In the genomic region with DNA sequence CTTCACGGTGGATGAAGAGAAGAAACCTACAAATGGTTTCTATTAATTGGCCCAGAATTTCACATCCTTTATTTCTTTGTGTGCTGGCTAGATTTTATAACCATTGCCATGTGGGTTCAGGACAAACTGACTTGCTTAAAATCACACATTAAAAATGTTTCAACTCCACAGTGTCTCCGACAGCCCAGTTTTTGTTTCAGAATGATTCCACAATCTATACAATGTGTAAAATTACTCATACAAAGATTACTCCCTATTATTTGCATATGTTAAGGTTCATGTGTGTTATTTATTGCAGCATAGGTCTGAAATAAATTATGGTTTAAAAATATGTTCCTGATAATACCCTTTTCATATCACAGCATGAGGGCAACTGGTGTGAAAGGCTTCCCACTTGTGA, we compare ENCODE assay signal across 18 cellular contexts. TPM values are rescaled to one million over a fixed set of nuclear protein-coding genes. Genes with fewer than 3 reads are reported as not detected.
DNase-seq lines count a peak whose midpoint lies in the region; ATAC-seq, FAIRE-seq and TF ChIP-seq lines count a peak whose summit lies in the region.
"Had no signal": no experiment of that assay in that cellular context is flagged by ENCODE, and none has a peak within 500 bp of the region (broad histone marks: within the 10 kb centered on the region; RNA-seq: fewer than 3 reads in every experiment).

No MANE protein-coding gene starts in this region.

- CTCF ChIA-PET in GM12878 (lab: Yijun Ruan, JAX) = interaction anchor here (0.6 kb wide), 1 partner anchor 19 kb away, joined by 3 read pairs; no protein-coding TSS in a partner anchor
- CTCF ChIA-PET in activated naive CD4-positive, alpha-beta T cell treated with anti-CD3 and anti-CD28 coated beads for 36 hours (lab: Charles Lee) = no interaction called here

- no peak for TF ChIP-seq POLR2A in GM12878 (IDR thresholded peaks at IDR 0.05; ENCODE audit: low read depth, low read length)

- H4K20me1 ChIP-seq in GM12878 (ENCODE audit: control insufficient read depth, insufficient read depth) = no peaks in the 10 kb centered on the region

- H3K4me2 ChIP-seq in GM12878 (ENCODE audit: control insufficient read depth, insufficient read depth) = 0 out of 2 replicates have a peak overlapping the region, but pooled peaks have one; percentile 22
- H3K4me2 ChIP-seq: smooth muscle cell had no signal

- H3K9ac ChIP-seq in GM12878 (ENCODE audit: control insufficient read depth, insufficient read depth, low read length) = no peak overlapping the region

- no peak overlapping the region for H3K27ac ChIP-seq in GM12878 (ENCODE audit: control insufficient read depth, insufficient read depth)
- H3K27ac ChIP-seq: Peyer's patch, thyroid gland had no signal

- no peaks in the 10 kb centered on the region for H3K36me3 ChIP-seq in GM12878 (ENCODE audit: control insufficient read depth in 2 of 2, insufficient read depth in 2 of 2, low read length in 1 of 2)
- H3K36me3 ChIP-seq: Peyer's patch, thyroid gland had no signal

- no peak for TF ChIP-seq EP300 in GM12878 (IDR thresholded peaks at IDR 0.05; ENCODE audit: borderline replicate concordance in 1 of 2, control insufficient read depth in 1 of 2, low read depth in 2 of 2, low read length in 2 of 2)

- no peak overlapping the region for H3K4me3 ChIP-seq in GM12878
- H3K4me3 ChIP-seq: lung, Peyer's patch, smooth muscle cell, thyroid gland had no signal

- no peak for TF ChIP-seq RAD21 in GM12878 (IDR thresholded peaks at IDR 0.05; ENCODE audit: insufficient read depth, low read depth, low read length)

- peak; percentile 62 for ATAC-seq in GM19043 (IDR thresholded peaks at IDR 0.05; ENCODE audit: low read depth, unreplicated experiment)
- peak; percentile 66 for ATAC-seq in GM21786 (IDR thresholded peaks at IDR 0.05; ENCODE audit: unreplicated experiment)
- ATAC-seq in HG03095 (IDR thresholded peaks at IDR 0.05; ENCODE audit: unreplicated experiment) = peak; percentile 45
- peak; percentile 87 for ATAC-seq in GM12878

- H3K27ac Mint-ChIP-seq in activated naive CD4-positive, alpha-beta T cell treated with anti-CD3 and anti-CD28 coated beads for 36 hours = no peak overlapping the region
- H3K27ac Mint-ChIP-seq in CD14-positive monocyte = no peak overlapping the region
- H3K27ac Mint-ChIP-seq: CD8-positive, alpha-beta memory T cell had no signal

- H3K79me2 ChIP-seq in GM12878 (ENCODE audit: control insufficient read depth, insufficient read depth, low read length) = no peaks in the 10 kb centered on the region

- H3K4me1 Mint-ChIP-seq in activated naive CD4-positive, alpha-beta T cell treated with anti-CD3 and anti-CD28 coated beads for 36 hours (ENCODE audit: low read depth) = no peaks in the 10 kb centered on the region
- H3K4me1 Mint-ChIP-seq in CD14-positive monocyte = no peaks in the 10 kb centered on the region
- H3K4me1 Mint-ChIP-seq: CD8-positive, alpha-beta memory T cell had no signal

- WGBS in GM12878 (ENCODE audit: insufficient coverage, insufficient replicate concordance, low lambda C conversion rate, missing lambda C conversion rate) = 0% methylated on average over 2 of the region's 2 CpGs

- no TSS peak for BruUV-seq in GM12878 (replicated peaks; lab: Mats Ljungman, UMichigan)

- intact Hi-C loops in GM12878 (cut with micrococcal nuclease; ENCODE audit: unreplicated experiment) = loop anchor here (5.0 kb wide), 1 partner anchor 54 kb away; no protein-coding TSS in a partner anchor
- intact Hi-C loops in activated naive CD4-positive, alpha-beta T cell treated with anti-CD3 and anti-CD28 coated beads for 36 hours (cut with micrococcal nuclease) = no loop called here
- intact Hi-C loops in CD14-positive monocyte (cut with micrococcal nuclease) = no loop called here
- intact Hi-C loops in head of caudate nucleus (cut with DNase I) = no loop called here

- H3K27me3 Mint-ChIP-seq in activated naive CD4-positive, alpha-beta T cell treated with anti-CD3 and anti-CD28 coated beads for 36 hours (ENCODE audit: low read depth) = peaks cover 22% of the 10 kb centered on the region
- peaks cover 0 to 7% (median 4%) of the 10 kb centered on the region in 3 donors for H3K27me3 Mint-ChIP-seq in CD14-positive monocyte (ENCODE audit: low read depth in 3 of 3)

- H3K36me3 Mint-ChIP-seq in activated naive CD4-positive, alpha-beta T cell treated with anti-CD3 and anti-CD28 coated beads for 36 hours (ENCODE audit: low read depth) = no peaks in the 10 kb centered on the region
- H3K36me3 Mint-ChIP-seq in CD14-positive monocyte = no peaks in the 10 kb centered on the region
- H3K36me3 Mint-ChIP-seq: CD8-positive, alpha-beta memory T cell had no signal

- RAD21 ChIA-PET in GM12878 (lab: Charles Lee; ENCODE audit: unreplicated experiment) = no interaction called here

- H3K27me3 ChIP-seq in GM12878 (replicated peaks in 1 of 2; ENCODE audit: control insufficient read depth in 2 of 2, insufficient read depth in 2 of 2, low read length in 1 of 2) = no peaks in the 10 kb centered on the region
- H3K27me3 ChIP-seq: Peyer's patch, thyroid gland had no signal

- DNase-seq in GM12878 (ENCODE audit: low read depth, low spot score) = peak; percentile 20
- no peak for DNase-seq in activated naive CD4-positive, alpha-beta T cell treated with anti-CD3 and anti-CD28 coated beads for 36 hours
- no peak for DNase-seq in CD14-positive monocyte (ENCODE audit: low spot score)
- DNase-seq in head of caudate nucleus = no peak
- no peak for DNase-seq in NCI-H446 (lab: John Stamatoyannopoulos, UW)
- DNase-seq: activated CD4-positive, alpha-beta T cell treated with anti-CD3 and anti-CD28 coated beads, Interleukin-2, amount 50 U/mL, for 48 hours; CD8-positive, alpha-beta memory T cell; GF-D8; hypothalamus; NCI-H510A treated with DMSO at 0.1 percent for 48 hours; Peyer's patch; thyroid gland had no signal

- in situ Hi-C loops in GM12878 (cut with MboI) = no loop called here

- H2AFZ ChIP-seq in GM12878 (ENCODE audit: control insufficient read depth, low read depth, low read length) = no peak overlapping the region

- TF ChIP-seq CTCF in GM12878 (IDR thresholded peaks at IDR 0.05 in 2 of 3, conservative IDR thresholded peaks at IDR 0.05 in 1 of 3; ENCODE audit: control insufficient read depth in 2 of 3, extremely low read depth in 1 of 3, insufficient read depth in 1 of 3, low read depth in 3 of 3, low read length in 3 of 3) = no peak
- no peak for TF ChIP-seq CTCF in CD14-positive monocyte (IDR thresholded peaks at IDR 0.05)

- POLR2A ChIA-PET in GM12878 (lab: Charles Lee) = no interaction called here

- no peaks in the 10 kb centered on the region for H3K9me3 ChIP-seq in GM12878 (replicated peaks; ENCODE audit: control insufficient read depth, insufficient read depth, low read length)
- H3K9me3 ChIP-seq: Peyer's patch, thyroid gland had no signal

- H3K4me1 ChIP-seq in GM12878 (ENCODE audit: control insufficient read depth, insufficient read depth, low read length) = peaks cover 3% of the 10 kb centered on the region; the same call in 1 of the 2 replicates
- H3K4me1 ChIP-seq: Peyer's patch, thyroid gland had no signal

- no peak overlapping the region for H3K4me3 Mint-ChIP-seq in activated naive CD4-positive, alpha-beta T cell treated with anti-CD3 and anti-CD28 coated beads for 36 hours
- H3K4me3 Mint-ChIP-seq in CD14-positive monocyte = no peak overlapping the region
- H3K4me3 Mint-ChIP-seq: CD8-positive, alpha-beta memory T cell had no signal

- SMC1A ChIA-PET in GM12878 (lab: Charles Lee; ENCODE audit: uncharacterized antibody, unreplicated experiment) = interaction anchor here (0.6 to 2.4 kb wide), 3 partner anchors 11 to 143 kb away, joined by 3 to 8 read pairs (median 4); no protein-coding TSS in a partner anchor

- H3K9me3 Mint-ChIP-seq in activated naive CD4-positive, alpha-beta T cell treated with anti-CD3 and anti-CD28 coated beads for 36 hours = no peaks in the 10 kb centered on the region
- H3K9me3 Mint-ChIP-seq in CD14-positive monocyte = peaks cover 0 to 4% (median 0%) of the 10 kb centered on the region in 7 donors
- H3K9me3 Mint-ChIP-seq: CD8-positive, alpha-beta memory T cell had no signal

- peak; percentile 54 for FAIRE-seq in GM12878 (lab: Jason Lieb, UNC)

TF ChIP-seq in GM12878, 131 proteins besides CTCF, POLR2A, EP300 and RAD21 (continues in another document):
- TF ChIP-seq HDGF (IDR thresholded peaks at IDR 0.05) (no peak), PAX8 (IDR thresholded peaks at IDR 0.05) (no peak)

RNA-seq across cellular contexts. Expression of a gene that starts 20.6 kb away (rescaled TPM):
- total RNA-seq in GM12878 (2013; cell fraction: nucleolus; rRNA removed) = 0.10 and 0.46 TPM in 2 replicates
- total RNA-seq in GM12878 (2014; rRNA removed) (0.05 and 0.06 TPM in 2 replicates), GM12878 (2014; rRNA removed; fragmentation: Illumina TruSeq; extraction: Trizol) (0.05 and 0.31 TPM in 2 replicates), GM12878 (2021) (0.03 TPM in 1 of 2 replicates, not detected in the other)
- polyA plus RNA-seq in GM12878 (2011; ENCODE audit: low read depth) = 0.03 TPM
- polyA plus RNA-seq in GM12878 (2011; rRNA removed) (0.04 and 0.08 TPM in 2 replicates), GM12878 (2014; fragmentation: Illumina TruSeq; extraction: Trizol) (0.01 and 0.02 TPM in 2 replicates), GM12878 (2014; fragmentation: Nextera tagmentation; extraction: Ambion mirVana) (not detected), GM12878 (2014; rRNA removed) (0.01 TPM in 1 of 2 replicates, not detected in the other), GM12878 (2016; fragmentation: Nextera tagmentation; extraction: Ambion mirVana) (under 1 TPM; 0.01 to 0.14 TPM), CD14-positive monocyte (not detected)
- polyA plus RNA-seq in GM12878 (2011; cell fraction: cytosol; rRNA removed) = 0.03 and 0.05 TPM in 2 replicates
- 0.10 and 0.12 TPM in 2 replicates for polyA plus RNA-seq in GM12878 (2011; cell fraction: nucleus; rRNA removed)
- polyA plus RNA-seq in GM12878 (2012) = 0.14 and 0.16 TPM in 2 replicates
- polyA minus RNA-seq in GM12878 (2011; rRNA and poly(A)+ RNA removed) = 0.15 TPM in 2 replicates
- polyA minus RNA-seq in GM12878 (2011; cell fraction: cytosol; rRNA and poly(A)+ RNA removed) = not detected in 2 replicates
- polyA minus RNA-seq in GM12878 (2011; cell fraction: nucleus; rRNA and poly(A)+ RNA removed) = 0.24 and 0.57 TPM in 2 replicates
- total RNA-seq in activated naive CD4-positive, alpha-beta T cell treated with anti-CD3 and anti-CD28 coated beads for 36 hours = not detected
- total RNA-seq: T-helper 1 cell treated with Interleukin-12 subunit alpha and Interleukin-12 subunit beta and Interleukin-4 antibody, amounts not matched to agents 30 ng/mL and 1 ng/mL, for 36 hours had no signal
- polyA plus RNA-seq: CD8-positive, alpha-beta memory T cell had no signal
